In the genomic region with DNA sequence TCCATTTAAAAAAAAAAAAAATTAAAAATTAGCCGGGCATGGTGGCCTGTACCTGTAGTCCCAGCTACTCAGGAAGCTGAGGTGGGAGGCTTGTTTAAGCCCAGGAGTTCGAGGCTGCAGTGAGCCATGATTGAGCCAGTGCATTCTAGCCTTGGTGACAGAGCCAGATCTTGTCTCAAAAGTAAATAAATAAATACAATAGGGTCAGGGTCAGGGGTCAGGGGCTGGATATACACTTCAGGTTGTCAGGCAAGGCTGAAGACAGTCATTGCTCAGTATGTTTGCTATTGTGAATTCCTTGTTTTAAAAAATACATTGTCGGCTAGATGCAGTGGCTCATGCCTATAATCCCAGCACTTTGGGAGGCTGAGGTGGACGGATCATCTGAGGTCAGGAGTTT, we compare ENCODE assay signal across 25 cellular contexts.
"Had no signal": no experiment of that assay in that cellular context is flagged by ENCODE, and none has a peak within 500 bp of the region (broad histone marks: within the 10 kb centered on the region; RNA-seq: fewer than 3 reads in every experiment).

No MANE protein-coding gene starts in this region.

- H3K36me3 ChIP-seq: gastrocnemius medialis, neutrophil, pancreas, right lobe of liver, suprapubic skin, transverse colon, vagina had no signal

- H3K27me3 Mint-ChIP-seq: effector memory CD8-positive, alpha-beta T cell; naive B cell; natural killer cell treated with Interleukin-12 subunit alpha and Interleukin-12 subunit beta and Interleukin-15 and Interleukin-18, amount 100 ng/mL, for 72 hours; stimulated activated naive B cell treated with anti-CD40 and anti-IgM and Interleukin-4, amounts not matched to agents 10 μg/mL and 1 μg/mL and 100 μg/mL, for 72 hours; stimulated activated naive CD8-positive, alpha-beta T cell treated with anti-CD3 and anti-CD28 coated beads, Interleukin-15, Interleukin-2, amounts not matched to agents 100 ng/mL and 50 ng/mL, for 24 hours had no signal

- H3K36me3 Mint-ChIP-seq: mesothelial cell of epicardium; naive B cell; natural killer cell treated with Interleukin-12 subunit alpha and Interleukin-12 subunit beta and Interleukin-15 and Interleukin-18, amount 100 ng/mL, for 72 hours; stimulated activated naive B cell treated with anti-CD40 and anti-IgM and Interleukin-4, amounts not matched to agents 10 μg/mL and 1 μg/mL and 100 μg/mL, for 72 hours had no signal

- H3K4me3 ChIP-seq: gastrocnemius medialis, mucosa of descending colon, pancreas, right lobe of liver, suprapubic skin, transverse colon, vagina had no signal

- H3K27ac ChIP-seq: pancreas, suprapubic skin, transverse colon, vagina had no signal

- H3K27me3 ChIP-seq: gastrocnemius medialis, neutrophil, pancreas, right lobe of liver, suprapubic skin, transverse colon, vagina had no signal

- DNase-seq: cortex of kidney; effector memory CD8-positive, alpha-beta T cell; foreskin fibroblast; gastrocnemius medialis; head of caudate nucleus; mesenchymal stem cell; mucosa of descending colon; naive B cell; right lobe of liver; small intestine; stimulated activated CD4-positive, alpha-beta T cell treated with anti-CD3 and anti-CD28 coated beads, Interleukin-15, amount 100 ng/mL, for 24 hours; stimulated activated CD4-positive, alpha-beta T cell treated with anti-CD3 and anti-CD28 coated beads, Interleukin-2, amount 100 ng/mL, for 48 hours; stimulated activated naive B cell treated with anti-CD40 and anti-IgM and Interleukin-4, amounts not matched to agents 10 μg/mL and 1 μg/mL and 100 μg/mL, for 72 hours; transverse colon had no signal

- H3K9me3 ChIP-seq: gastrocnemius medialis, mucosa of descending colon, neutrophil, pancreas, right lobe of liver, suprapubic skin, transverse colon, vagina had no signal

- H3K4me1 ChIP-seq: pancreas, suprapubic skin had no signal

- H3K4me3 Mint-ChIP-seq: effector memory CD8-positive, alpha-beta T cell; mesothelial cell of epicardium; naive B cell; natural killer cell treated with Interleukin-12 subunit alpha and Interleukin-12 subunit beta and Interleukin-15 and Interleukin-18, amount 100 ng/mL, for 72 hours; neural crest cell; stimulated activated naive B cell treated with anti-CD40 and anti-IgM and Interleukin-4, amounts not matched to agents 10 μg/mL and 1 μg/mL and 100 μg/mL, for 72 hours; stimulated activated naive CD8-positive, alpha-beta T cell treated with anti-CD3 and anti-CD28 coated beads, Interleukin-15, Interleukin-2, amounts not matched to agents 100 ng/mL and 50 ng/mL, for 24 hours had no signal

- H3K27ac Mint-ChIP-seq: effector memory CD8-positive, alpha-beta T cell; mesothelial cell of epicardium; naive B cell; natural killer cell treated with Interleukin-12 subunit alpha and Interleukin-12 subunit beta and Interleukin-15 and Interleukin-18, amount 100 ng/mL, for 72 hours; progenitor cell of endocrine pancreas; stimulated activated naive B cell treated with anti-CD40 and anti-IgM and Interleukin-4, amounts not matched to agents 10 μg/mL and 1 μg/mL and 100 μg/mL, for 72 hours; stimulated activated naive CD8-positive, alpha-beta T cell treated with anti-CD3 and anti-CD28 coated beads, Interleukin-15, Interleukin-2, amounts not matched to agents 100 ng/mL and 50 ng/mL, for 24 hours had no signal

- FAIRE-seq: endometrium, keratinocyte, pancreas, small intestine had no signal

- ATAC-seq: effector memory CD8-positive, alpha-beta T cell; natural killer cell treated with Interleukin-12 subunit alpha and Interleukin-12 subunit beta and Interleukin-15 and Interleukin-18, amount 100 ng/mL, for 72 hours; stimulated activated naive B cell treated with anti-CD40 and anti-IgM and Interleukin-4, amounts not matched to agents 10 μg/mL and 1 μg/mL and 100 μg/mL, for 72 hours had no signal

- H3K9me3 Mint-ChIP-seq: effector memory CD8-positive, alpha-beta T cell; mesothelial cell of epicardium; naive B cell; natural killer cell treated with Interleukin-12 subunit alpha and Interleukin-12 subunit beta and Interleukin-15 and Interleukin-18, amount 100 ng/mL, for 72 hours; neural crest cell; stimulated activated naive B cell treated with anti-CD40 and anti-IgM and Interleukin-4, amounts not matched to agents 10 μg/mL and 1 μg/mL and 100 μg/mL, for 72 hours; stimulated activated naive CD8-positive, alpha-beta T cell treated with anti-CD3 and anti-CD28 coated beads, Interleukin-15, Interleukin-2, amounts not matched to agents 100 ng/mL and 50 ng/mL, for 24 hours had no signal
